In genomic region chr1:157994081-157994581, GRCh38 we compare ENCODE assay signal across 8 cellular contexts. TPM values are rescaled to one million over a fixed set of nuclear protein-coding genes. Genes with fewer than 3 reads are reported as not detected.
DNase-seq lines count a peak whose midpoint lies in the region; ATAC-seq, FAIRE-seq and TF ChIP-seq lines count a peak whose summit lies in the region.

No MANE protein-coding gene starts in this region.

- TF ChIP-seq POLR2A in H54 (IDR thresholded peaks at IDR 0.05; ENCODE audit: low read depth, low read length) (0 out of 2 replicates have a peak, but pooled peaks have one; percentile 3), sigmoid colon (IDR thresholded peaks at IDR 0.05) (no peak), erythroblast (IDR thresholded peaks at IDR 0.05; ENCODE audit: low read length) (no peak)

- WGBS in sigmoid colon, 2 donors = 6 to 7% methylated on average over 16 of the region's 16 CpGs

- H3K4me3 ChIP-seq in ascending aorta = peak overlapping the region; percentile 87 to 94
- H3K4me3 ChIP-seq in iPS-11a (ENCODE audit: low read depth, low read length) = peak overlapping the region; percentile 85
- peak overlapping the region; percentile 79 to 99 (median 98) for H3K4me3 ChIP-seq in sigmoid colon

- H3K27ac ChIP-seq in ascending aorta (peak overlapping the region; percentile 97), sigmoid colon (peak overlapping the region; percentile 91 to 99 (median 97))

- no peak for FAIRE-seq in H54 (lab: Jason Lieb, UNC)

- no peak for TF ChIP-seq EP300 in sigmoid colon (IDR thresholded peaks at IDR 0.05)

- H3K9me3 ChIP-seq in ascending aorta = no peaks in the 10 kb centered on the region
- no peaks in the 10 kb centered on the region for H3K9me3 ChIP-seq in sigmoid colon

- H3K4me1 ChIP-seq in ascending aorta (peaks cover 5 to 46% of the 10 kb centered on the region in 2 donors), sigmoid colon (peaks cover 0 to 56% (median 50%) of the 10 kb centered on the region in 4 donors)

- TF ChIP-seq CTCF in ascending aorta (IDR thresholded peaks at IDR 0.05) (peak in 2 of 3 experiments; percentile 17 to 37), sigmoid colon (IDR thresholded peaks at IDR 0.05) (peak in 1 of 4 experiments; percentile 26)

- intact Hi-C loops in ascending aorta (cut with DNase I) = no loop called here
- intact Hi-C loops in sigmoid colon (cut with DNase I) = loop anchor here (2.0 kb wide), 1 partner anchor 17 kb away; no protein-coding TSS in a partner anchor

- H3K36me3 ChIP-seq in ascending aorta (no peaks in the 10 kb centered on the region), sigmoid colon (no peaks in the 10 kb centered on the region)

- no peak for DNase-seq in H54 (ENCODE audit: insufficient read length, low spot score)
- no peak for DNase-seq in ascending aorta (ENCODE audit: low spot score in 2 of 2)
- peak; percentile 78 for DNase-seq in sigmoid colon
- no peak for DNase-seq in DMS79 (lab: John Stamatoyannopoulos, UW)
- DNase-seq in activated T-cell treated with anti-CD3 and anti-CD28 coated beads, Interleukin-2, amount 50 U/mL, for 1 hour = no peak
- no peak for DNase-seq in erythroblast (lab: John Stamatoyannopoulos, UW)

- H3K27me3 ChIP-seq in ascending aorta (no peaks in the 10 kb centered on the region), sigmoid colon (no peaks in the 10 kb centered on the region)

- ATAC-seq in HG03457 (IDR thresholded peaks at IDR 0.05; ENCODE audit: unreplicated experiment) = no peak

RNA-seq across cellular contexts. Expression of gene KIRREL1, which starts 0.7 kb away (rescaled TPM):
- 114 TPM for total RNA-seq in ascending aorta
- total RNA-seq in sigmoid colon = 10 to 100 TPM; 29.0 to 57.0 (median 44.0) TPM
- 10 to 100 TPM in 1 of 3 donors, 1 to 10 TPM in 1, under 1 TPM in 1; 0.92 to 11.5 (median 1.8) TPM for polyA plus RNA-seq in sigmoid colon
